1 cellular context compared by ENCODE assay signal in the genomic region with DNA sequence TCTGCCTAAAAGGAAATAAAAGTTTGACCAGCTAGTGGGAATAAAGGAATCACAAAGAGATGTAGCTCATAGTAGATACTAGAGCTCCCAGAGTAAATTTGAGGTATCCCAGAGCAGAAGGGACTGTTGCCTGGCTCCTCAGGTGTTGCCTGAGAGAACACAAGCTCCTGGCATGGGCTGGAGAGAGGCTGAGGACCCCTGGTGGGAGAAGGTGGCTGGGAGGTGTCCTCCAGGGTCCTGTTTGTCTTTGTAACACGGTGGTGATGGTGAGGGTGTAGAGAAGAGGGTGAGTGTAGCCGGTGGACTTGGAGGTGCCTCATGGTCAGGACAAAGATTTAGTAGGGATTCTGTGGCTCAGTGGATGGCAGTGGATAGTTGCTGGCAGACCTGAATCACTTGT.
TF ChIP-seq lines count a peak whose summit lies in the region.

No MANE protein-coding gene starts in this region.

TF ChIP-seq in HepG2, 621 proteins besides CTCF, POLR2A, EP300 and RAD21 (continued from another document):
- TF ChIP-seq, protein P1, sequence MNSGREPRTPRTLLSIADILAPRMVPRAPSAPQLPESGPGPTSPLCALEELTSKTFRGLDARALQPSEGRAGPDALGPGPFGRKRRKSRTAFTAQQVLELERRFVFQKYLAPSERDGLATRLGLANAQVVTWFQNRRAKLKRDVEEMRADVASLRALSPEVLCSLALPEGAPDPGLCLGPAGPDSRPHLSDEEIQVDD (CRISPR knock-in tag; IDR thresholded peaks at IDR 0.05; ENCODE audit: borderline replicate concordance), result no peak
- peak; percentile 37 for TF ChIP-seq STAG1 (CRISPR knock-in tag; IDR thresholded peaks at IDR 0.05)
- TF ChIP-seq, protein P2, sequence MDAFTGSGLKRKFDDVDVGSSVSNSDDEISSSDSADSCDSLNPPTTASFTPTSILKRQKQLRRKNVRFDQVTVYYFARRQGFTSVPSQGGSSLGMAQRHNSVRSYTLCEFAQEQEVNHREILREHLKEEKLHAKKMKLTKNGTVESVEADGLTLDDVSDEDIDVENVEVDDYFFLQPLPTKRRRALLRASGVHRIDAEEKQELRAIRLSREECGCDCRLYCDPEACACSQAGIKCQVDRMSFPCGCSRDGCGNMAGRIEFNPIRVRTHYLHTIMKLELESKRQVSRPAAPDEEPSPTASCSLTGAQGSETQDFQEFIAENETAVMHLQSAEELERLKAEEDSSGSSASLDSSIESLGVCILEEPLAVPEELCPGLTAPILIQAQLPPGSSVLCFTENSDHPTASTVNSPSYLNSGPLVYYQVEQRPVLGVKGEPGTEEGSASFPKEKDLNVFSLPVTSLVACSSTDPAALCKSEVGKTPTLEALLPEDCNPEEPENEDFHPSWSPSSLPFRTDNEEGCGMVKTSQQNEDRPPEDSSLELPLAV (CRISPR knock-in tag; conservative IDR thresholded peaks at IDR 0.05; ENCODE audit: low read depth), result no peak
- no peak for TF ChIP-seq SAP130 (CRISPR knock-in tag; IDR thresholded peaks at IDR 0.05; ENCODE audit: low read depth)
